In genomic region chr1:43448955-43449707, GRCh38 we compare ENCODE assay signal across 18 cellular contexts. TPM values are rescaled to one million over a fixed set of nuclear protein-coding genes. Genes with fewer than 3 reads are reported as not detected.
DNase-seq lines count a peak whose midpoint lies in the region; ATAC-seq, FAIRE-seq and TF ChIP-seq lines count a peak whose summit lies in the region.
"Had no signal": no experiment of that assay in that cellular context is flagged by ENCODE, and none has a peak within 500 bp of the region (broad histone marks: within the 10 kb centered on the region; RNA-seq: fewer than 3 reads in every experiment).

No MANE protein-coding gene starts in this region.

- POLR2A ChIA-PET in HepG2 (lab: Yijun Ruan, JAX), result interaction anchor here (1.1 kb wide), 1 partner anchor 201 kb away, joined by 3 read pairs; the partner anchor contains the start of gene KDM4A
- POLR2A ChIA-PET in K562 (lab: Yijun Ruan, JAX), result interaction anchor here (0.5 to 1.2 kb wide), 3 partner anchors 10 to 1754 kb away, joined by 3 to 7 read pairs (median 3); no protein-coding TSS in a partner anchor
- POLR2A ChIA-PET in CD8-positive, alpha-beta memory T cell (lab: Charles Lee), result no interaction called here

- no peak for ATAC-seq in HepG2
- no peak for ATAC-seq in K562

- H2AFZ ChIP-seq in HepG2 (ENCODE audit: low read length), result no peak overlapping the region
- no peak overlapping the region for H2AFZ ChIP-seq in K562 (ENCODE audit: low read depth, low read length)

- peak overlapping the region; percentile 75 to 83 for H3K27ac ChIP-seq in liver (ENCODE audit: low read depth in 1 of 2, low read length in 2 of 2)
- no peak overlapping the region for H3K27ac ChIP-seq in HepG2 (ENCODE audit: extremely low read length, insufficient read depth, low read length)
- no peak overlapping the region for H3K27ac ChIP-seq in K562 (ENCODE audit: extremely low read depth, low read depth, low read length)
- no peak overlapping the region for H3K27ac ChIP-seq in testis
- H3K27ac ChIP-seq in CD8-positive, alpha-beta memory T cell (ENCODE audit: low read depth, low read length), result no peak overlapping the region
- H3K27ac ChIP-seq: KMS-11, neutrophil, tibial nerve had no signal

- peak overlapping the region in 1 of 7 donors; percentile 83 for H3K4me3 Mint-ChIP-seq in CD8-positive, alpha-beta memory T cell

- H3K4me1 ChIP-seq in liver (ENCODE audit: control insufficient read depth in 4 of 4, insufficient read depth in 4 of 4, low read length in 3 of 4) (peaks cover 9 to 54% (median 34%) of the 10 kb centered on the region in 4 donors), HepG2 (ENCODE audit: insufficient read depth, low read length) (no peaks in the 10 kb centered on the region), K562 (replicated peaks in 1 of 2; ENCODE audit: control insufficient read depth in 2 of 2, insufficient read depth in 2 of 2, low read length in 2 of 2) (peaks cover 8 to 24% of the 10 kb centered on the region in 2 experiments; a peak in 4 of 5 replicates), testis (peaks cover 5% of the 10 kb centered on the region)
- peaks cover under 1% of the 10 kb centered on the region for H3K4me1 ChIP-seq in CD8-positive, alpha-beta memory T cell (ENCODE audit: insufficient read depth, low read length)

- H3K27me3 ChIP-seq in liver (ENCODE audit: control insufficient read depth in 4 of 4, insufficient read depth in 4 of 4, low read length in 3 of 4) (no peaks in the 10 kb centered on the region), HepG2 (ENCODE audit: control insufficient read depth in 1 of 2, insufficient read depth in 2 of 2, low read length in 2 of 2) (no peaks in the 10 kb centered on the region), K562 (ENCODE audit: control insufficient read depth in 2 of 2, insufficient read depth in 2 of 2, low read length in 2 of 2) (no peaks in the 10 kb centered on the region), testis (no peaks in the 10 kb centered on the region)
- H3K27me3 ChIP-seq in CD8-positive, alpha-beta memory T cell (ENCODE audit: insufficient read depth, low read length, poor library complexity, severe bottlenecking), result no peaks in the 10 kb centered on the region
- H3K27me3 ChIP-seq: neutrophil, tibial nerve had no signal

- BruUV-seq in HepG2 (replicated peaks; lab: Mats Ljungman, UMichigan) (no TSS peak), K562 (replicated peaks; lab: Mats Ljungman, UMichigan) (no TSS peak)

- no peak overlapping the region for H3K9ac ChIP-seq in liver (ENCODE audit: low read depth in 1 of 2, low read length in 2 of 2)
- H3K9ac ChIP-seq in HepG2 (ENCODE audit: insufficient read depth, low read depth, low read length), result no peak overlapping the region
- H3K9ac ChIP-seq in K562 (ENCODE audit: insufficient read depth in 1 of 2, low read depth in 2 of 2, low read length in 2 of 2), result 0 out of 4 replicates have a peak overlapping the region, but pooled peaks of 1 of the 2 experiments have one; percentile 55
- H3K9ac ChIP-seq: KMS-11 had no signal

- TF ChIP-seq EP300 in HepG2 (IDR thresholded peaks at IDR 0.05; ENCODE audit: low read depth in 2 of 2, low read length in 2 of 2) (no peak), HepG2 (CRISPR knock-in tag; IDR thresholded peaks at IDR 0.05; ENCODE audit: borderline replicate concordance) (no peak), K562 (IDR thresholded peaks at IDR 0.05; ENCODE audit: low read length) (no peak)

- TF ChIP-seq RAD21 in liver (IDR thresholded peaks at IDR 0.05), result no peak
- no peak for TF ChIP-seq RAD21 in HepG2 (CRISPR knock-in tag; IDR thresholded peaks at IDR 0.05)
- TF ChIP-seq RAD21 in K562 (CRISPR knock-in tag; conservative IDR thresholded peaks at IDR 0.05 in 1 of 2, IDR thresholded peaks at IDR 0.05 in 1 of 2), result no peak

- in situ Hi-C loops in HepG2 (cut with HindIII; ENCODE audit: extremely low pct_ligation_motif_present, low pct_unique_long_range_greater_than_20kb), result no loop called here
- in situ Hi-C loops in K562 (cut with MboI), result no loop called here

- FAIRE-seq in HepG2 (lab: Jason Lieb, UNC) (no peak), K562 (lab: Jason Lieb, UNC) (peak; percentile 11)
- FAIRE-seq: colon had no signal

- peaks cover 4% of the 10 kb centered on the region for H3K9me1 ChIP-seq in K562 (ENCODE audit: control insufficient read depth, insufficient read depth, low read length)

- DNase-seq in HepG2 (ENCODE audit: low spot score), result no peak
- no peak for DNase-seq in K562 (ENCODE audit: extremely low read depth in 1 of 4, low spot score in 3 of 4)
- peak; percentile 62 for DNase-seq in mesenteric fat pad (ENCODE audit: low spot score)
- DNase-seq in testis, result peak; percentile 12
- DNase-seq in CD8-positive, alpha-beta memory T cell, result no peak
- DNase-seq in cerebellar cortex (ENCODE audit: low spot score), result no peak
- DNase-seq in cerebellar nuclear complex (lab: John Stamatoyannopoulos, UW), result no peak
- DNase-seq: COR-L47; foreskin fibroblast; hippocampal formation; NCI-H1930; NCI-H446; stimulated activated CD4-positive, alpha-beta T cell treated with anti-CD3 and anti-CD28 coated beads, Interleukin-15, amount 100 ng/mL, for 24 hours had no signal

- H3K4me2 ChIP-seq in HepG2 (ENCODE audit: low read depth, low read length) (no peak overlapping the region), K562 (ENCODE audit: insufficient read depth, low read length) (no peak overlapping the region)
- H3K4me2 ChIP-seq: KMS-11 had no signal

- peaks cover 11 to 14% (median 12%) of the 10 kb centered on the region in 3 donors for H3K4me1 Mint-ChIP-seq in CD8-positive, alpha-beta memory T cell

- H3K36me3 Mint-ChIP-seq in CD8-positive, alpha-beta memory T cell, result peaks cover 0 to 78% (median 26%) of the 10 kb centered on the region in 3 donors

- H4K20me1 ChIP-seq in HepG2 (ENCODE audit: insufficient read depth, low read length) (no peaks in the 10 kb centered on the region), K562 (replicated peaks; ENCODE audit: control insufficient read depth, insufficient read depth, low read length) (peaks cover 4% of the 10 kb centered on the region; the same call in 1 of the 2 replicates)

- WGBS in liver, result 94% methylated on average over 11 of the region's 11 CpGs
- WGBS in HepG2 (ENCODE audit: low lambda C conversion rate), result 93% methylated on average over 11 of the region's 11 CpGs
- WGBS in K562 (ENCODE audit: insufficient coverage, low coverage, missing lambda C conversion rate), result 58% methylated on average over 11 of the region's 11 CpGs
- 90 to 95% methylated on average over 7 to 11 of the region's 11 CpGs for WGBS in testis, 2 donors

- no peaks in the 10 kb centered on the region for H3K27me3 Mint-ChIP-seq in CD8-positive, alpha-beta memory T cell

- no peaks in the 10 kb centered on the region for H3K9me3 ChIP-seq in liver (ENCODE audit: control insufficient read depth in 4 of 4, low read length in 3 of 4)
- H3K9me3 ChIP-seq in HepG2 (ENCODE audit: low read length), result no peaks in the 10 kb centered on the region
- H3K9me3 ChIP-seq in K562 (replicated peaks; ENCODE audit: control insufficient read depth, insufficient read depth, low read depth, low read length), result no peaks in the 10 kb centered on the region
- no peaks in the 10 kb centered on the region for H3K9me3 ChIP-seq in testis
- no peaks in the 10 kb centered on the region for H3K9me3 ChIP-seq in CD8-positive, alpha-beta memory T cell (ENCODE audit: low read length)
- H3K9me3 ChIP-seq: neutrophil, tibial nerve had no signal

- TF ChIP-seq POLR2A in HepG2 (IDR thresholded peaks at IDR 0.05; ENCODE audit: insufficient read depth in 1 of 2, low read depth in 2 of 2, low read length in 2 of 2) (no peak), K562 (conservative IDR thresholded peaks at IDR 0.05) (no peak), testis (IDR thresholded peaks at IDR 0.05) (no peak)

- peak overlapping the region in 1 of 3 donors; percentile 8 for H3K4me3 ChIP-seq in liver (ENCODE audit: low read depth in 1 of 3, low read length in 3 of 3)
- no peak overlapping the region for H3K4me3 ChIP-seq in HepG2 (replicated peaks in 1 of 3; ENCODE audit: insufficient read depth in 1 of 3, low read depth in 2 of 3, low read length in 3 of 3)
- H3K4me3 ChIP-seq in K562, result no peak overlapping the region
- H3K4me3 ChIP-seq in testis, result no peak overlapping the region
- no peak overlapping the region for H3K4me3 ChIP-seq in CD8-positive, alpha-beta memory T cell (ENCODE audit: low read length)
- H3K4me3 ChIP-seq: tibial nerve had no signal

- H3K27ac Mint-ChIP-seq in CD8-positive, alpha-beta memory T cell, result peak overlapping the region in 3 of 8 donors; percentile 4 to 83 (median 64)

- intact Hi-C loops in HepG2 (cut with micrococcal nuclease; ENCODE audit: unreplicated experiment), result no loop called here
- intact Hi-C loops in K562 (cut with micrococcal nuclease), result no loop called here
- intact Hi-C loops in testis (cut with DNase I; ENCODE audit: low total_unique reads), result no loop called here

- H3K36me3 ChIP-seq in liver (ENCODE audit: control insufficient read depth in 4 of 4, insufficient read depth in 3 of 4, low read depth in 1 of 4, low read length in 3 of 4) (peaks cover 17 to 44% (median 29%) of the 10 kb centered on the region in 4 donors), HepG2 (replicated peaks in 1 of 2; ENCODE audit: control insufficient read depth in 1 of 2, insufficient read depth in 2 of 2, low read length in 2 of 2) (peaks cover 19 to 35% of the 10 kb centered on the region in 2 experiments; a peak in 4 of 5 replicates), K562 (ENCODE audit: control insufficient read depth, insufficient read depth, low read length) (peaks cover 53% of the 10 kb centered on the region; the same call in 2 of the 3 replicates), testis (ENCODE audit: low read depth, missing control alignments) (no peaks in the 10 kb centered on the region)
- H3K36me3 ChIP-seq in CD8-positive, alpha-beta memory T cell (ENCODE audit: insufficient read depth, low read length), result peaks cover 50% of the 10 kb centered on the region

- TF ChIP-seq CTCF in liver (IDR thresholded peaks at IDR 0.05; ENCODE audit: low read depth, low read length, missing input control) (no peak), HepG2 (CRISPR knock-in tag; IDR thresholded peaks at IDR 0.05) (no peak), K562 (IDR thresholded peaks at IDR 0.05 in 2 of 3, conservative IDR thresholded peaks at IDR 0.05 in 1 of 3; ENCODE audit: insufficient read depth in 2 of 3, low read depth in 1 of 3, low read length in 3 of 3) (no peak), testis (IDR thresholded peaks at IDR 0.05) (no peak)

- H3K79me2 ChIP-seq in HepG2 (ENCODE audit: insufficient read depth, low read length) (no peaks in the 10 kb centered on the region), K562 (ENCODE audit: control insufficient read depth, insufficient read depth, low read length) (no peaks in the 10 kb centered on the region)

- H3K9me3 Mint-ChIP-seq in CD8-positive, alpha-beta memory T cell, result no peaks in the 10 kb centered on the region

- CTCF ChIA-PET in HepG2 (lab: Yijun Ruan, JAX; ENCODE audit: low intra/inter-chr PET ratio, low total read pairs) (no interaction called here), K562 (lab: Yijun Ruan, JAX; ENCODE audit: low intra/inter-chr PET ratio) (no interaction called here)
- CTCF ChIA-PET in CD8-positive, alpha-beta memory T cell (lab: Charles Lee), result no interaction called here

RNA-seq across cellular contexts. Expression of gene HYI, which starts 4.6 kb away (rescaled TPM):
- total RNA-seq in liver (10 to 100 TPM; 26.9 to 27.0 TPM), HepG2 (2016; rRNA removed; fragmentation: Illumina TruSeq; extraction: Trizol) (not detected in 2 replicates), K562 (2014; rRNA removed) (3.2 and 3.6 TPM in 2 replicates), K562 (2014; rRNA removed; fragmentation: Illumina TruSeq; extraction: Trizol) (0.38 and 0.69 TPM in 2 replicates), K562 (2015; rRNA removed; fragmentation: Illumina TruSeq; extraction: Trizol) (1.7 and 1.8 TPM in 2 replicates), K562 (2021) (2.2 and 3.2 TPM in 2 replicates), mesenteric fat pad (36.9 TPM), testis (10 to 100 TPM; 21.2 to 35.5 TPM)
- polyA plus RNA-seq in liver (10 to 100 TPM; 32.7 to 34.9 TPM), HepG2 (2011; rRNA removed) (not detected in 2 replicates), K562 (2011; rRNA removed) (1.1 and 1.2 TPM in 2 replicates), K562 (2014; fragmentation: Illumina TruSeq; extraction: Trizol) (0.35 and 1.1 TPM in 2 replicates), K562 (2014; fragmentation: Nextera tagmentation; extraction: Ambion mirVana) (under 1 TPM in 1 of 2 experiments, not detected in 1; 0.04 TPM), K562 (2014; rRNA removed) (2.3 and 4.1 TPM in 2 replicates), testis (ENCODE audit: insufficient read depth, low read depth, low replicate concordance) (20.1 TPM)
- total RNA-seq in HepG2 (2016; cell fraction: cytosol; rRNA removed; fragmentation: Illumina TruSeq; extraction: Trizol; ENCODE audit: low read depth), result not detected in 2 replicates
- not detected in 2 replicates for total RNA-seq in HepG2 (2016; cell fraction: insoluble cytoplasmic fraction; rRNA removed; fragmentation: Illumina TruSeq; extraction: Trizol)
- total RNA-seq in HepG2 (2016; cell fraction: membrane; rRNA removed; fragmentation: Illumina TruSeq; extraction: Trizol), result not detected in 2 replicates
- total RNA-seq in HepG2 (2016; cell fraction: nucleus; rRNA removed; fragmentation: Illumina TruSeq; extraction: Trizol), result not detected in 2 replicates
- not detected in 2 replicates for polyA plus RNA-seq in HepG2 (2011; cell fraction: cytosol; rRNA removed)
- polyA plus RNA-seq in HepG2 (2011; cell fraction: nucleus; rRNA removed), result not detected in 2 replicates
- 6.7 and 9.4 TPM in 2 replicates for polyA plus RNA-seq in HepG2 (2012)
- polyA plus RNA-seq in HepG2 (2016; cell fraction: cytosol; fragmentation: Illumina TruSeq; extraction: Trizol; ENCODE audit: low read depth), result not detected in 2 replicates
- polyA plus RNA-seq in HepG2 (2016; cell fraction: insoluble cytoplasmic fraction; fragmentation: Illumina TruSeq; extraction: Trizol; ENCODE audit: low read depth), result not detected in 2 replicates
- not detected in 2 replicates for polyA plus RNA-seq in HepG2 (2016; cell fraction: membrane; fragmentation: Illumina TruSeq; extraction: Trizol; ENCODE audit: low read depth)
- not detected in 2 replicates for polyA plus RNA-seq in HepG2 (2016; cell fraction: nucleus; fragmentation: Illumina TruSeq; extraction: Trizol; ENCODE audit: insufficient read depth, low read depth)
- 17.2 TPM in 1 of 2 replicates, not detected in the other for polyA minus RNA-seq in HepG2 (2011; rRNA and poly(A)+ RNA removed; ENCODE audit: low replicate concordance)
- polyA minus RNA-seq in HepG2 (2011; cell fraction: cytosol; rRNA and poly(A)+ RNA removed), result not detected in 2 replicates
- 0.64 TPM in 1 of 2 replicates, not detected in the other for polyA minus RNA-seq in HepG2 (2011; cell fraction: nucleus; rRNA and poly(A)+ RNA removed)
- 2.6 and 4.9 TPM in 2 replicates for total RNA-seq in K562 (2011; cell fraction: chromatin; rRNA removed; ENCODE audit: low replicate concordance)
- 1.4 and 2.0 TPM in 2 replicates for total RNA-seq in K562 (2011; cell fraction: nucleolus; rRNA removed)
- total RNA-seq in K562 (2011; cell fraction: nucleoplasm; rRNA removed), result 2.6 and 3.3 TPM in 2 replicates
- polyA plus RNA-seq in K562 (2011; cell fraction: cytosol; rRNA removed), result 1.3 and 1.5 TPM in 2 replicates
- polyA plus RNA-seq in K562 (2011; cell fraction: nucleus; rRNA removed), result 6.8 and 7.2 TPM in 2 replicates
- 10.1 and 18.1 TPM in 2 replicates for polyA plus RNA-seq in K562 (2012)
- polyA minus RNA-seq in K562 (2011; rRNA and poly(A)+ RNA removed), result 0.32 and 0.84 TPM in 2 replicates
- polyA minus RNA-seq in K562 (2011; cell fraction: cytosol; rRNA and poly(A)+ RNA removed), result not detected in 2 replicates
- 1.4 and 1.8 TPM in 2 replicates for polyA minus RNA-seq in K562 (2011; cell fraction: nucleus; rRNA and poly(A)+ RNA removed)
- total RNA-seq in CD8-positive, alpha-beta memory T cell, result 1 to 10 TPM; 5.5 to 5.7 TPM
- polyA plus RNA-seq in CD8-positive, alpha-beta memory T cell, result 2.4 TPM

RNA-seq across cellular contexts. Expression of gene SZT2, which starts 59.4 kb away (rescaled TPM):
- 10 to 100 TPM; 18.4 to 31.0 TPM for total RNA-seq in liver
- 1 to 10 TPM; 4.8 to 5.4 TPM for polyA plus RNA-seq in liver
- total RNA-seq in HepG2 (2016; rRNA removed; fragmentation: Illumina TruSeq; extraction: Trizol), result 5.6 and 8.0 TPM in 2 replicates
- 3.8 TPM in 2 replicates for total RNA-seq in HepG2 (2016; cell fraction: cytosol; rRNA removed; fragmentation: Illumina TruSeq; extraction: Trizol; ENCODE audit: low read depth)
- 4.3 and 9.7 TPM in 2 replicates for total RNA-seq in HepG2 (2016; cell fraction: insoluble cytoplasmic fraction; rRNA removed; fragmentation: Illumina TruSeq; extraction: Trizol)
- total RNA-seq in HepG2 (2016; cell fraction: membrane; rRNA removed; fragmentation: Illumina TruSeq; extraction: Trizol), result 3.6 TPM in 2 replicates
- 17.5 and 18.0 TPM in 2 replicates for total RNA-seq in HepG2 (2016; cell fraction: nucleus; rRNA removed; fragmentation: Illumina TruSeq; extraction: Trizol)
- polyA plus RNA-seq in HepG2 (2011; rRNA removed), result 8.8 and 9.8 TPM in 2 replicates
- polyA plus RNA-seq in HepG2 (2011; cell fraction: cytosol; rRNA removed), result 2.2 and 3.1 TPM in 2 replicates
- 58.1 and 68.7 TPM in 2 replicates for polyA plus RNA-seq in HepG2 (2011; cell fraction: nucleus; rRNA removed)
- 7.8 and 8.7 TPM in 2 replicates for polyA plus RNA-seq in HepG2 (2012)
- 0.57 and 0.69 TPM in 2 replicates for polyA plus RNA-seq in HepG2 (2016; cell fraction: cytosol; fragmentation: Illumina TruSeq; extraction: Trizol; ENCODE audit: low read depth)
- polyA plus RNA-seq in HepG2 (2016; cell fraction: insoluble cytoplasmic fraction; fragmentation: Illumina TruSeq; extraction: Trizol; ENCODE audit: low read depth), result 2.9 and 3.7 TPM in 2 replicates
- 1.2 and 1.3 TPM in 2 replicates for polyA plus RNA-seq in HepG2 (2016; cell fraction: membrane; fragmentation: Illumina TruSeq; extraction: Trizol; ENCODE audit: low read depth)
- 23.7 and 25.9 TPM in 2 replicates for polyA plus RNA-seq in HepG2 (2016; cell fraction: nucleus; fragmentation: Illumina TruSeq; extraction: Trizol; ENCODE audit: insufficient read depth, low read depth)
- polyA minus RNA-seq in HepG2 (2011; rRNA and poly(A)+ RNA removed; ENCODE audit: low replicate concordance), result 36.3 and 51.9 TPM in 2 replicates
- 3.5 and 5.0 TPM in 2 replicates for polyA minus RNA-seq in HepG2 (2011; cell fraction: cytosol; rRNA and poly(A)+ RNA removed)
- polyA minus RNA-seq in HepG2 (2011; cell fraction: nucleus; rRNA and poly(A)+ RNA removed), result 55.9 and 71.0 TPM in 2 replicates
- total RNA-seq in K562 (2011; cell fraction: chromatin; rRNA removed; ENCODE audit: low replicate concordance), result 328 and 537 TPM in 2 replicates
- total RNA-seq in K562 (2011; cell fraction: nucleolus; rRNA removed), result 162 and 172 TPM in 2 replicates
- total RNA-seq in K562 (2011; cell fraction: nucleoplasm; rRNA removed), result 193 and 226 TPM in 2 replicates
- 9.2 and 11.5 TPM in 2 replicates for total RNA-seq in K562 (2014; rRNA removed)
- total RNA-seq in K562 (2014; rRNA removed; fragmentation: Illumina TruSeq; extraction: Trizol), result 12.8 and 14.5 TPM in 2 replicates
- 14.4 and 15.8 TPM in 2 replicates for total RNA-seq in K562 (2015; rRNA removed; fragmentation: Illumina TruSeq; extraction: Trizol)
- 27.0 and 31.0 TPM in 2 replicates for total RNA-seq in K562 (2021)
- polyA plus RNA-seq in K562 (2011; rRNA removed), result 9.1 and 14.4 TPM in 2 replicates
- 5.5 and 7.0 TPM in 2 replicates for polyA plus RNA-seq in K562 (2011; cell fraction: cytosol; rRNA removed)
- polyA plus RNA-seq in K562 (2011; cell fraction: nucleus; rRNA removed), result 89.3 and 112 TPM in 2 replicates
- 12.1 and 24.7 TPM in 2 replicates for polyA plus RNA-seq in K562 (2012)
- polyA plus RNA-seq in K562 (2014; fragmentation: Illumina TruSeq; extraction: Trizol), result 14.7 and 15.1 TPM in 2 replicates
- polyA plus RNA-seq in K562 (2014; fragmentation: Nextera tagmentation; extraction: Ambion mirVana), result 1 to 10 TPM in 1 of 2 experiments, under 1 TPM in 1; 0.88 to 1.3 TPM
- 16.7 and 18.4 TPM in 2 replicates for polyA plus RNA-seq in K562 (2014; rRNA removed)
- 54.3 and 67.1 TPM in 2 replicates for polyA minus RNA-seq in K562 (2011; rRNA and poly(A)+ RNA removed)
- 8.7 and 15.7 TPM in 2 replicates for polyA minus RNA-seq in K562 (2011; cell fraction: cytosol; rRNA and poly(A)+ RNA removed)
- polyA minus RNA-seq in K562 (2011; cell fraction: nucleus; rRNA and poly(A)+ RNA removed), result 52.0 and 88.4 TPM in 2 replicates
- total RNA-seq in mesenteric fat pad, result 65.3 TPM
- 100 to 1,000 TPM in 1 of 2 donors, 10 to 100 TPM in 1; 90.1 to 115 TPM for total RNA-seq in testis
- 40.0 TPM for polyA plus RNA-seq in testis (ENCODE audit: insufficient read depth, low read depth, low replicate concordance)
- total RNA-seq in CD8-positive, alpha-beta memory T cell, result 10 to 100 TPM; 34.4 to 35.1 TPM
- polyA plus RNA-seq in CD8-positive, alpha-beta memory T cell, result 7.2 TPM

RNA-seq across cellular contexts. Expression of gene MED8, which starts 59.5 kb away (rescaled TPM):
- total RNA-seq in liver (10 to 100 TPM; 26.2 to 37.6 TPM), HepG2 (2016; rRNA removed; fragmentation: Illumina TruSeq; extraction: Trizol) (77.4 and 112 TPM in 2 replicates), K562 (2014; rRNA removed) (51.5 and 51.7 TPM in 2 replicates), K562 (2014; rRNA removed; fragmentation: Illumina TruSeq; extraction: Trizol) (52.7 and 56.4 TPM in 2 replicates), K562 (2015; rRNA removed; fragmentation: Illumina TruSeq; extraction: Trizol) (51.7 and 52.1 TPM in 2 replicates), K562 (2021) (57.7 and 60.7 TPM in 2 replicates), mesenteric fat pad (55.2 TPM), testis (10 to 100 TPM; 43.2 to 49.4 TPM)
- polyA plus RNA-seq in liver (10 to 100 TPM; 26.6 to 31.6 TPM), HepG2 (2011; rRNA removed) (13.0 and 16.9 TPM in 2 replicates), K562 (2011; rRNA removed) (23.0 and 30.9 TPM in 2 replicates), K562 (2014; fragmentation: Illumina TruSeq; extraction: Trizol) (55.3 and 60.3 TPM in 2 replicates), K562 (2014; fragmentation: Nextera tagmentation; extraction: Ambion mirVana) (100 to 1,000 TPM; 104 to 120 TPM), K562 (2014; rRNA removed) (32.3 and 37.6 TPM in 2 replicates), testis (ENCODE audit: insufficient read depth, low read depth, low replicate concordance) (46.5 TPM)
- total RNA-seq in HepG2 (2016; cell fraction: cytosol; rRNA removed; fragmentation: Illumina TruSeq; extraction: Trizol; ENCODE audit: low read depth), result 27.8 and 29.8 TPM in 2 replicates
- 79.1 and 119 TPM in 2 replicates for total RNA-seq in HepG2 (2016; cell fraction: insoluble cytoplasmic fraction; rRNA removed; fragmentation: Illumina TruSeq; extraction: Trizol)
- total RNA-seq in HepG2 (2016; cell fraction: membrane; rRNA removed; fragmentation: Illumina TruSeq; extraction: Trizol), result 39.9 and 44.3 TPM in 2 replicates
- 30.3 and 33.9 TPM in 2 replicates for total RNA-seq in HepG2 (2016; cell fraction: nucleus; rRNA removed; fragmentation: Illumina TruSeq; extraction: Trizol)
- polyA plus RNA-seq in HepG2 (2011; cell fraction: cytosol; rRNA removed), result 15.2 and 18.5 TPM in 2 replicates
- polyA plus RNA-seq in HepG2 (2011; cell fraction: nucleus; rRNA removed), result 27.4 and 29.3 TPM in 2 replicates
- 34.9 and 41.7 TPM in 2 replicates for polyA plus RNA-seq in HepG2 (2012)
- polyA plus RNA-seq in HepG2 (2016; cell fraction: cytosol; fragmentation: Illumina TruSeq; extraction: Trizol; ENCODE audit: low read depth), result 23.6 and 24.6 TPM in 2 replicates
- polyA plus RNA-seq in HepG2 (2016; cell fraction: insoluble cytoplasmic fraction; fragmentation: Illumina TruSeq; extraction: Trizol; ENCODE audit: low read depth), result 98.6 and 98.7 TPM in 2 replicates
- 30.8 and 31.0 TPM in 2 replicates for polyA plus RNA-seq in HepG2 (2016; cell fraction: membrane; fragmentation: Illumina TruSeq; extraction: Trizol; ENCODE audit: low read depth)
- 48.4 and 55.2 TPM in 2 replicates for polyA plus RNA-seq in HepG2 (2016; cell fraction: nucleus; fragmentation: Illumina TruSeq; extraction: Trizol; ENCODE audit: insufficient read depth, low read depth)
- polyA minus RNA-seq in HepG2 (2011; rRNA and poly(A)+ RNA removed; ENCODE audit: low replicate concordance), result 11.0 and 19.2 TPM in 2 replicates
- 14.2 and 14.7 TPM in 2 replicates for polyA minus RNA-seq in HepG2 (2011; cell fraction: cytosol; rRNA and poly(A)+ RNA removed)
- 30.3 and 36.6 TPM in 2 replicates for polyA minus RNA-seq in HepG2 (2011; cell fraction: nucleus; rRNA and poly(A)+ RNA removed)
- total RNA-seq in K562 (2011; cell fraction: chromatin; rRNA removed; ENCODE audit: low replicate concordance), result 84.8 and 86.1 TPM in 2 replicates
- 36.7 and 38.5 TPM in 2 replicates for total RNA-seq in K562 (2011; cell fraction: nucleolus; rRNA removed)
- total RNA-seq in K562 (2011; cell fraction: nucleoplasm; rRNA removed), result 68.3 and 88.3 TPM in 2 replicates
- polyA plus RNA-seq in K562 (2011; cell fraction: cytosol; rRNA removed), result 19.9 and 32.8 TPM in 2 replicates
- 44.6 and 77.2 TPM in 2 replicates for polyA plus RNA-seq in K562 (2011; cell fraction: nucleus; rRNA removed)
- polyA plus RNA-seq in K562 (2012), result 57.3 and 73.4 TPM in 2 replicates
- 25.5 and 32.5 TPM in 2 replicates for polyA minus RNA-seq in K562 (2011; rRNA and poly(A)+ RNA removed)
- polyA minus RNA-seq in K562 (2011; cell fraction: cytosol; rRNA and poly(A)+ RNA removed), result 13.7 and 19.7 TPM in 2 replicates
- 20.7 and 50.4 TPM in 2 replicates for polyA minus RNA-seq in K562 (2011; cell fraction: nucleus; rRNA and poly(A)+ RNA removed)
- 10 to 100 TPM; 40.5 to 41.3 TPM for total RNA-seq in CD8-positive, alpha-beta memory T cell
- 36.7 TPM for polyA plus RNA-seq in CD8-positive, alpha-beta memory T cell

Comparison
In these comparisons a context has a peak if more than half of its experiments do, and no peak if none do; other contexts are left out.
1. H3K27ac ChIP-seq: peak in liver (2 of 2); none in HepG2 (single experiment), K562 (single experiment), testis (0 of 2) and CD8-positive, alpha-beta memory T cell (single experiment).
2. DNase-seq: peak in mesenteric fat pad (single experiment) and testis (single experiment); none in HepG2 (single experiment), K562 (0 of 4), CD8-positive, alpha-beta memory T cell (0 of 5), cerebellar cortex (single experiment) and cerebellar nuclear complex (0 of 2).